Comparison of ENCODE assay signal across 13 cellular contexts in the genomic region with DNA sequence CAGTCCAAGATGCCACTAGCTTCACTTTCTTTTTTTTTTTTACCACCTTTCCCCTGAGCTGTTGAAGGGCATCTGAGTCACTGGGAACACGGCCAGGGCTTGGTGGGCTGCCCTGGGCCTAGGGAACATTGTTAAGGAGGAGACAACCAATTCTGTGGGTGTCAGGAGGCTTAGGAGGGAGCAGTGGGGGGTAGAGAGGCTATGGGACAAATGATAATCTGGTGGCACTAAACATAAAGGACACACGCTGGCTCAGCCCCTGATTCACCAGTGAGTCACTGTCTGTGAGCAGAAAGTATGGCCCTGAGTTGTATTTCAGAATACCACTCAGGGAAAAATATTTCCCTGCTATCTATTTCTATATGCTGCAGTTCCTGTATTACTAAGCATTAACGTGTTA.
A peak's percentile ranks its signal among the peaks of the same experiment; 100 is the strongest.
DNase-seq lines count a peak whose midpoint lies in the region; ATAC-seq and TF ChIP-seq lines count a peak whose summit lies in the region.
"Had no signal": no experiment of that assay in that cellular context is flagged by ENCODE, and none has a peak within 500 bp of the region (broad histone marks: within the 10 kb centered on the region; RNA-seq: fewer than 3 reads in every experiment).

No MANE protein-coding gene starts in this region.

- POLR2A ChIA-PET in activated CD8-positive, alpha-beta T cell treated with anti-CD3 and anti-CD28 coated beads for 36 hours (lab: Charles Lee): no interaction called here

- H3K36me3 Mint-ChIP-seq in activated CD8-positive, alpha-beta T cell treated with anti-CD3 and anti-CD28 coated beads for 36 hours (ENCODE audit: low read depth): no peaks in the 10 kb centered on the region
- H3K36me3 Mint-ChIP-seq: activated naive CD8-positive, alpha-beta T cell treated with anti-CD3 and anti-CD28 coated beads for 36 hours; naive thymus-derived CD8-positive, alpha-beta T cell had no signal

- H3K9ac ChIP-seq in GM23248: no peak overlapping the region

- H3K27ac Mint-ChIP-seq in activated CD8-positive, alpha-beta T cell treated with anti-CD3 and anti-CD28 coated beads for 36 hours: no peak overlapping the region
- H3K27ac Mint-ChIP-seq: activated naive CD8-positive, alpha-beta T cell treated with anti-CD3 and anti-CD28 coated beads for 36 hours; naive thymus-derived CD8-positive, alpha-beta T cell had no signal

- peak overlapping the region; percentile 49 for H3K4me2 ChIP-seq in GM23248 (ENCODE audit: unreplicated experiment)

- H4K20me1 ChIP-seq in GM23248 (ENCODE audit: insufficient read depth): no peaks in the 10 kb centered on the region

- peak; percentile 84 for DNase-seq in GM23248
- peak; percentile 62 for DNase-seq in RPMI7951 (ENCODE audit: low read depth)
- peak; percentile 34 for DNase-seq in non-pigmented ciliary epithelial cell (ENCODE audit: low read depth)
- DNase-seq in activated CD8-positive, alpha-beta T cell treated with anti-CD3 and anti-CD28 coated beads for 36 hours: no peak
- no peak for DNase-seq in effector memory CD4-positive, alpha-beta T cell
- DNase-seq: activated naive CD8-positive, alpha-beta T cell treated with anti-CD3 and anti-CD28 coated beads for 36 hours; Calu3; naive thymus-derived CD8-positive, alpha-beta T cell; NCI-H1436 treated with DMSO at 0.1 percent for 48 hours; stimulated activated CD4-positive, alpha-beta T cell treated with anti-CD3 and anti-CD28 coated beads, Interleukin-15, amount 100 ng/mL, for 24 hours had no signal

- peaks cover 22% of the 10 kb centered on the region for H3F3A ChIP-seq in GM23248 (ENCODE audit: insufficient read depth)

- intact Hi-C loops in activated CD8-positive, alpha-beta T cell treated with anti-CD3 and anti-CD28 coated beads for 36 hours (cut with micrococcal nuclease): no loop called here

- peaks cover 40% of the 10 kb centered on the region for H3K4me1 ChIP-seq in GM23248 (ENCODE audit: insufficient read depth)
- H3K4me1 ChIP-seq in effector memory CD4-positive, alpha-beta T cell (ENCODE audit: control insufficient read depth, insufficient read depth, low read length, poor library complexity, severe bottlenecking): no peaks in the 10 kb centered on the region

- H3K4me3 ChIP-seq in GM23248: 0 out of 2 replicates have a peak overlapping the region, but pooled peaks have one; percentile 6
- no peak overlapping the region for H3K4me3 ChIP-seq in effector memory CD4-positive, alpha-beta T cell (ENCODE audit: insufficient read depth, low read depth, low read length, poor library complexity, severe bottlenecking)

- no peaks in the 10 kb centered on the region for H3K9me3 ChIP-seq in GM23248 (ENCODE audit: low read depth)
- no peaks in the 10 kb centered on the region for H3K9me3 ChIP-seq in effector memory CD4-positive, alpha-beta T cell (ENCODE audit: control insufficient read depth, low read length)

- no peaks in the 10 kb centered on the region for H3K79me2 ChIP-seq in GM23248 (ENCODE audit: insufficient read depth)

- no peak overlapping the region for H2AFZ ChIP-seq in GM23248

- ATAC-seq in esophagus mucosa (peak; percentile 35), HG03045 (IDR thresholded peaks at IDR 0.05; ENCODE audit: unreplicated experiment) (no peak), HG02973 (IDR thresholded peaks at IDR 0.05; ENCODE audit: unreplicated experiment) (no peak)
- ATAC-seq in activated CD8-positive, alpha-beta T cell treated with anti-CD3 and anti-CD28 coated beads for 36 hours: no peak
- ATAC-seq: naive thymus-derived CD8-positive, alpha-beta T cell had no signal

- no peaks in the 10 kb centered on the region for H3K9me3 Mint-ChIP-seq in activated CD8-positive, alpha-beta T cell treated with anti-CD3 and anti-CD28 coated beads for 36 hours
- H3K9me3 Mint-ChIP-seq: activated naive CD8-positive, alpha-beta T cell treated with anti-CD3 and anti-CD28 coated beads for 36 hours had no signal

- 0% methylated on average over 3 of the region's 3 CpGs for WGBS in GM23248 (ENCODE audit: low coverage in 1 of 2, low lambda C conversion rate in 2 of 2, missing lambda C conversion rate in 2 of 2), 2 experiments

- in situ Hi-C loops in GM23248 (cut with MboI): no loop called here

- TF ChIP-seq CTCF in activated CD8-positive, alpha-beta T cell treated with anti-CD3 and anti-CD28 coated beads for 36 hours (IDR thresholded peaks at IDR 0.05): no peak

- no peaks in the 10 kb centered on the region for H3K27me3 Mint-ChIP-seq in activated CD8-positive, alpha-beta T cell treated with anti-CD3 and anti-CD28 coated beads for 36 hours

- no peak overlapping the region for H3K4me3 Mint-ChIP-seq in activated CD8-positive, alpha-beta T cell treated with anti-CD3 and anti-CD28 coated beads for 36 hours
- H3K4me3 Mint-ChIP-seq: activated naive CD8-positive, alpha-beta T cell treated with anti-CD3 and anti-CD28 coated beads for 36 hours; naive thymus-derived CD8-positive, alpha-beta T cell had no signal

- H3K27me3 ChIP-seq in GM23248 (replicated peaks; ENCODE audit: insufficient read depth): no peaks in the 10 kb centered on the region
- H3K27me3 ChIP-seq in effector memory CD4-positive, alpha-beta T cell (replicated peaks; ENCODE audit: control insufficient read depth, insufficient read depth, low read length, poor library complexity, severe bottlenecking): no peaks in the 10 kb centered on the region

- no peaks in the 10 kb centered on the region for H3K9me2 ChIP-seq in GM23248 (ENCODE audit: insufficient read depth)

- H3K27ac ChIP-seq in GM23248: peak overlapping the region; percentile 29
- H3K27ac ChIP-seq in effector memory CD4-positive, alpha-beta T cell (ENCODE audit: insufficient read depth, low read length, poor library complexity, severe bottlenecking): no peak overlapping the region

- H3K4me1 Mint-ChIP-seq in activated CD8-positive, alpha-beta T cell treated with anti-CD3 and anti-CD28 coated beads for 36 hours (ENCODE audit: low read depth): no peaks in the 10 kb centered on the region
- H3K4me1 Mint-ChIP-seq: activated naive CD8-positive, alpha-beta T cell treated with anti-CD3 and anti-CD28 coated beads for 36 hours; naive thymus-derived CD8-positive, alpha-beta T cell had no signal

- CTCF ChIA-PET in activated CD8-positive, alpha-beta T cell treated with anti-CD3 and anti-CD28 coated beads for 36 hours (lab: Charles Lee): no interaction called here

- H3K36me3 ChIP-seq in GM23248 (ENCODE audit: low read depth): no peaks in the 10 kb centered on the region
- H3K36me3 ChIP-seq in effector memory CD4-positive, alpha-beta T cell (ENCODE audit: control insufficient read depth, insufficient read depth, low read length): no peaks in the 10 kb centered on the region

Comparison
In these comparisons a context has a peak if more than half of its experiments do, and no peak if none do; other contexts are left out.
1. DNase-seq: peak in GM23248 (single experiment), RPMI7951 (single experiment) and non-pigmented ciliary epithelial cell (single experiment); none in activated CD8-positive, alpha-beta T cell treated with anti-CD3 and anti-CD28 coated beads for 36 hours (single experiment) and effector memory CD4-positive, alpha-beta T cell (0 of 3).